ENCODE assay signal across 9 cellular contexts in genomic region chr17:50853015-50853615, GRCh38. TPM values are rescaled to one million over a fixed set of nuclear protein-coding genes. Genes with fewer than 3 reads are reported as not detected.
DNase-seq lines count a peak whose midpoint lies in the region; ATAC-seq and TF ChIP-seq lines count a peak whose summit lies in the region.
"Had no signal": no experiment of that assay in that cellular context is flagged by ENCODE, and none has a peak within 500 bp of the region (broad histone marks: within the 10 kb centered on the region; RNA-seq: fewer than 3 reads in every experiment).

No MANE protein-coding gene starts in this region.

- H3K9me3 Mint-ChIP-seq in stimulated activated naive CD8-positive, alpha-beta T cell treated with anti-CD3 and anti-CD28 coated beads, Interleukin-15, Interleukin-2, amounts not matched to agents 100 ng/mL and 50 ng/mL, for 24 hours: no peaks in the 10 kb centered on the region
- H3K9me3 Mint-ChIP-seq in central memory CD8-positive, alpha-beta T cell: no peaks in the 10 kb centered on the region
- H3K9me3 Mint-ChIP-seq in mesothelial cell of epicardium: no peaks in the 10 kb centered on the region

- no peak for TF ChIP-seq CTCF in mesothelial cell of epicardium (IDR thresholded peaks at IDR 0.05; ENCODE audit: unreplicated experiment)

- peaks cover 14% of the 10 kb centered on the region for H3K4me1 Mint-ChIP-seq in stimulated activated naive CD8-positive, alpha-beta T cell treated with anti-CD3 and anti-CD28 coated beads, Interleukin-15, Interleukin-2, amounts not matched to agents 100 ng/mL and 50 ng/mL, for 24 hours (ENCODE audit: low read depth)
- peaks cover 15% of the 10 kb centered on the region for H3K4me1 Mint-ChIP-seq in central memory CD8-positive, alpha-beta T cell
- H3K4me1 Mint-ChIP-seq in mesothelial cell of epicardium: peaks cover 10% of the 10 kb centered on the region

- H3K27me3 Mint-ChIP-seq in stimulated activated naive CD8-positive, alpha-beta T cell treated with anti-CD3 and anti-CD28 coated beads, Interleukin-15, Interleukin-2, amounts not matched to agents 100 ng/mL and 50 ng/mL, for 24 hours: no peaks in the 10 kb centered on the region
- no peaks in the 10 kb centered on the region for H3K27me3 Mint-ChIP-seq in central memory CD8-positive, alpha-beta T cell
- no peaks in the 10 kb centered on the region for H3K27me3 Mint-ChIP-seq in mesothelial cell of epicardium (ENCODE audit: low read depth)

- H3K36me3 Mint-ChIP-seq in stimulated activated naive CD8-positive, alpha-beta T cell treated with anti-CD3 and anti-CD28 coated beads, Interleukin-15, Interleukin-2, amounts not matched to agents 100 ng/mL and 50 ng/mL, for 24 hours (ENCODE audit: low read depth): no peaks in the 10 kb centered on the region
- H3K36me3 Mint-ChIP-seq in central memory CD8-positive, alpha-beta T cell (ENCODE audit: insufficient read depth): no peaks in the 10 kb centered on the region
- no peaks in the 10 kb centered on the region for H3K36me3 Mint-ChIP-seq in mesothelial cell of epicardium

- ATAC-seq in stimulated activated naive CD8-positive, alpha-beta T cell treated with anti-CD3 and anti-CD28 coated beads, Interleukin-15, Interleukin-2, amounts not matched to agents 100 U/mL and 50 U/mL, for 24 hours: no peak
- no peak for ATAC-seq in central memory CD8-positive, alpha-beta T cell (replicated peaks; ENCODE audit: extremely low read depth, poor library complexity, severe bottlenecking)
- no peak for ATAC-seq in GM18868 (IDR thresholded peaks at IDR 0.05; ENCODE audit: unreplicated experiment)
- ATAC-seq in GM21737 (IDR thresholded peaks at IDR 0.05; ENCODE audit: unreplicated experiment): no peak
- ATAC-seq: esophagus mucosa had no signal

- no peak for DNase-seq in stimulated activated naive CD8-positive, alpha-beta T cell treated with anti-CD3 and anti-CD28 coated beads, Interleukin-15, Interleukin-2, amounts not matched to agents 100 U/mL and 50 U/mL, for 24 hours
- DNase-seq in central memory CD8-positive, alpha-beta T cell (ENCODE audit: low spot score in 2 of 2): no peak
- DNase-seq in mesothelial cell of epicardium (ENCODE audit: low spot score in 2 of 2, unreplicated experiment in 2 of 2): no peak
- no peak for DNase-seq in A172 (ENCODE audit: low spot score)
- DNase-seq in mucosa of gallbladder (ENCODE audit: low spot score): no peak

- H3K4me3 Mint-ChIP-seq in stimulated activated naive CD8-positive, alpha-beta T cell treated with anti-CD3 and anti-CD28 coated beads, Interleukin-15, Interleukin-2, amounts not matched to agents 100 ng/mL and 50 ng/mL, for 24 hours: peak overlapping the region; percentile 42
- peak overlapping the region; percentile 77 for H3K4me3 Mint-ChIP-seq in central memory CD8-positive, alpha-beta T cell
- no peak overlapping the region for H3K4me3 Mint-ChIP-seq in mesothelial cell of epicardium

- H3K27ac Mint-ChIP-seq in stimulated activated naive CD8-positive, alpha-beta T cell treated with anti-CD3 and anti-CD28 coated beads, Interleukin-15, Interleukin-2, amounts not matched to agents 100 ng/mL and 50 ng/mL, for 24 hours: peak overlapping the region; percentile 85
- peak overlapping the region; percentile 95 for H3K27ac Mint-ChIP-seq in central memory CD8-positive, alpha-beta T cell (ENCODE audit: low read depth)
- H3K27ac Mint-ChIP-seq in mesothelial cell of epicardium: peak overlapping the region; percentile 89

RNA-seq across cellular contexts. Expression of gene TOB1, which starts 13.0 kb away (rescaled TPM):
- total RNA-seq in mesothelial cell of epicardium: 29.4 to 34.7 TPM (median 32.0 TPM) in 3 replicates
- total RNA-seq in A172 (2014; rRNA removed; shearing (Covaris generic)): 7.2 and 8.1 TPM in 2 replicates
- total RNA-seq in mucosa of gallbladder: 134 TPM

RNA-seq across cellular contexts. Expression of gene WFIKKN2, which starts 17.7 kb away (rescaled TPM):
- total RNA-seq in mesothelial cell of epicardium (0.42 to 0.68 TPM (median 0.60 TPM) in 3 replicates), mucosa of gallbladder (0.63 TPM)
- total RNA-seq in A172 (2014; rRNA removed; shearing (Covaris generic)): not detected in 2 replicates
- total RNA-seq: esophagus mucosa had no signal
